Comparison of ENCODE assay signal across 25 cellular contexts in the genomic region with DNA sequence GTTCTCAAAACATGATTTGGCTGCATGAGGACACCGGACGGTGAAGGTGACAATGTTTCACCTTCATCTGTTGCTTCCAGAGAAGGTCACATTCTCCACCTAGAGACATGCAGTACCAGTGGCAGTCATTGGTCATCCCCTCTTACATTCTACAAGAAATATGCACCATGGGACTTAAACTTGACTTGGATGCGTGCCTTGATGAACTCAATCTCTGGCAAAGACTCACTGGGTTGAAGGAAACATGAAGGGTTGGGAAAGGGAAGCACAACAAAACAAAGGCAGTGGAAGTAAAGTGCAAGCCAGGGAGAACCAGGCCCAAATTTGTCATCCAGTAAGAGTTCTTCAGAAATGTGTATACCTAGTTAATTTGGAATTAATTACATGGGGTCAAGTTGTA. TPM values are rescaled to one million over a fixed set of nuclear protein-coding genes. Genes with fewer than 3 reads are reported as not detected.
DNase-seq lines count a peak whose midpoint lies in the region; ATAC-seq and TF ChIP-seq lines count a peak whose summit lies in the region.
"Had no signal": no experiment of that assay in that cellular context is flagged by ENCODE, and none has a peak within 500 bp of the region (broad histone marks: within the 10 kb centered on the region; RNA-seq: fewer than 3 reads in every experiment).

No MANE protein-coding gene starts in this region.

- no peak overlapping the region for H2BK15ac ChIP-seq in mesendoderm (replicated peaks; ENCODE audit: low read depth)

- no peaks in the 10 kb centered on the region for H3K27me3 ChIP-seq in CD4-positive, alpha-beta T cell (ENCODE audit: control insufficient read depth, insufficient read depth, low read length)
- H3K27me3 ChIP-seq in SJCRH30 (no peaks in the 10 kb centered on the region), mesendoderm (ENCODE audit: insufficient read depth, low read length, poor library complexity) (no peaks in the 10 kb centered on the region)
- H3K27me3 ChIP-seq: BLaER1 treated with 17β-estradiol and CSF1 and Interleukin-3, amounts not matched to agents 10 nM and 100 nM; body of pancreas; testis had no signal

- no peaks in the 10 kb centered on the region for H3K79me2 ChIP-seq in mesendoderm (ENCODE audit: control insufficient read depth, insufficient read depth, low read length)

- intact Hi-C loops in activated CD4-positive, alpha-beta T cell treated with anti-CD3 and anti-CD28 coated beads for 36 hours (cut with DNase I, micrococcal nuclease), result no loop called here
- intact Hi-C loops in CD4-positive, alpha-beta T cell (cut with DNase I, micrococcal nuclease), result no loop called here

- H2BK5ac ChIP-seq in mesendoderm (ENCODE audit: low read length), result no peak overlapping the region

- H3K27ac ChIP-seq in CD4-positive, alpha-beta T cell (ENCODE audit: low read depth, low read length), result peak overlapping the region; percentile 5
- H3K27ac ChIP-seq in SJCRH30 (no peak overlapping the region), mesendoderm (ENCODE audit: low read depth, low read length) (no peak overlapping the region)
- H3K27ac ChIP-seq: BLaER1 treated with 17β-estradiol and CSF1 and Interleukin-3, amounts not matched to agents 10 nM and 100 nM; body of pancreas; lower lobe of right lung; skin epidermis; testis had no signal

- H3K4me3 ChIP-seq in SJCRH30 (no peak overlapping the region), mesendoderm (ENCODE audit: low read length) (no peak overlapping the region)
- H3K4me3 ChIP-seq: BLaER1 treated with 17β-estradiol and CSF1 and Interleukin-3, amounts not matched to agents 10 nM and 100 nM; body of pancreas; GM23338; lower lobe of right lung; skin epidermis; testis had no signal

- no peak for ATAC-seq in activated CD4-positive, alpha-beta T cell treated with anti-CD3 and anti-CD28 coated beads for 36 hours
- no peak for ATAC-seq in CD4-positive, alpha-beta T cell (ENCODE audit: poor library complexity)
- ATAC-seq in naive thymus-derived CD8-positive, alpha-beta T cell, result no peak
- ATAC-seq: activated CD8-positive, alpha-beta memory T cell treated with anti-CD3 and anti-CD28 coated beads, Interleukin-2, amount 10 ng/mL, durations not matched to agents 7 days and 5 days; body of pancreas; GM23338 had no signal

- H3K4me3 Mint-ChIP-seq in activated CD4-positive, alpha-beta T cell treated with anti-CD3 and anti-CD28 coated beads for 36 hours, result no peak overlapping the region
- H3K4me3 Mint-ChIP-seq in CD4-positive, alpha-beta T cell, result no peak overlapping the region
- H3K4me3 Mint-ChIP-seq in activated naive CD8-positive, alpha-beta T cell treated with anti-CD3 and anti-CD28 coated beads for 36 hours, result no peak overlapping the region
- peak overlapping the region in 5 of 10 donors; percentile 25 to 58 (median 35) for H3K4me3 Mint-ChIP-seq in naive thymus-derived CD8-positive, alpha-beta T cell
- H3K4me3 Mint-ChIP-seq: activated CD8-positive, alpha-beta memory T cell treated with anti-CD3 and anti-CD28 coated beads, Interleukin-2, amount 10 ng/mL, durations not matched to agents 7 days and 5 days; GM23338 had no signal

- DNase-seq in activated CD4-positive, alpha-beta T cell treated with anti-CD3 and anti-CD28 coated beads for 36 hours, result no peak
- no peak for DNase-seq in activated CD4-positive, alpha-beta T cell treated with anti-CD3 and anti-CD28 coated beads for 1 hour
- DNase-seq in CD4-positive, alpha-beta T cell, result no peak
- no peak for DNase-seq in activated naive CD8-positive, alpha-beta T cell treated with anti-CD3 and anti-CD28 coated beads for 36 hours
- DNase-seq in naive thymus-derived CD8-positive, alpha-beta T cell, result no peak
- DNase-seq in SJCRH30, result no peak
- no peak for DNase-seq in stimulated activated CD4-positive, alpha-beta T cell treated with anti-CD3 and anti-CD28 coated beads, Interleukin-4, amount 100 ng/mL, for 1 hour
- no peak for DNase-seq in mesendoderm
- DNase-seq: activated CD8-positive, alpha-beta memory T cell treated with anti-CD3 and anti-CD28 coated beads, Interleukin-2, amount 10 ng/mL, durations not matched to agents 7 days and 5 days; body of pancreas; DMS79; erythroblast; lower lobe of right lung; NCI-H1436 treated with DMSO at 0.1 percent for 48 hours; NCI-H2171 treated with DMSO at 0.1 percent for 48 hours; NCI-H69; SHP77; stimulated activated CD4-positive, alpha-beta T cell treated with anti-CD3 and anti-CD28 coated beads, Interleukin-4, amount 100 ng/mL, for 24 hours; testis had no signal

- H3K9me3 Mint-ChIP-seq in activated CD4-positive, alpha-beta T cell treated with anti-CD3 and anti-CD28 coated beads for 36 hours (ENCODE audit: low read depth), result no peaks in the 10 kb centered on the region
- no peaks in the 10 kb centered on the region for H3K9me3 Mint-ChIP-seq in CD4-positive, alpha-beta T cell
- H3K9me3 Mint-ChIP-seq in activated naive CD8-positive, alpha-beta T cell treated with anti-CD3 and anti-CD28 coated beads for 36 hours, result peaks cover 4% of the 10 kb centered on the region
- H3K9me3 Mint-ChIP-seq in naive thymus-derived CD8-positive, alpha-beta T cell, result no peaks in the 10 kb centered on the region
- H3K9me3 Mint-ChIP-seq: GM23338 had no signal

- H3K4ac ChIP-seq in mesendoderm (ENCODE audit: low read depth, low read length), result no peak overlapping the region

- H4K5ac ChIP-seq in mesendoderm (ENCODE audit: low read length), result no peak overlapping the region

- H3K4me1 ChIP-seq in SJCRH30 (no peaks in the 10 kb centered on the region), mesendoderm (ENCODE audit: control insufficient read depth, low read depth, low read length) (no peaks in the 10 kb centered on the region)
- H3K4me1 ChIP-seq: BLaER1 treated with 17β-estradiol and CSF1 and Interleukin-3, amounts not matched to agents 10 nM and 100 nM had no signal

- no peaks in the 10 kb centered on the region for H3K9me3 ChIP-seq in CD4-positive, alpha-beta T cell (ENCODE audit: control insufficient read depth, low read length)
- H3K9me3 ChIP-seq in SJCRH30 (replicated peaks), result no peaks in the 10 kb centered on the region
- H3K9me3 ChIP-seq: body of pancreas, lower lobe of right lung, testis had no signal

- no CpG with 5 or more reads among the region's 3 CpGs for WGBS in mesendoderm (ENCODE audit: extremely low coverage, insufficient coverage, low lambda C conversion rate)

- no peaks in the 10 kb centered on the region for H3K79me1 ChIP-seq in mesendoderm (ENCODE audit: low read length)

- H3K4me1 Mint-ChIP-seq in activated CD4-positive, alpha-beta T cell treated with anti-CD3 and anti-CD28 coated beads for 36 hours, result peaks cover 68% of the 10 kb centered on the region
- peaks cover 81% of the 10 kb centered on the region for H3K4me1 Mint-ChIP-seq in CD4-positive, alpha-beta T cell (ENCODE audit: low read depth)
- peaks cover 56% of the 10 kb centered on the region for H3K4me1 Mint-ChIP-seq in activated naive CD8-positive, alpha-beta T cell treated with anti-CD3 and anti-CD28 coated beads for 36 hours
- H3K4me1 Mint-ChIP-seq in naive thymus-derived CD8-positive, alpha-beta T cell, result peaks cover 20 to 86% (median 81%) of the 10 kb centered on the region in 4 donors
- H3K4me1 Mint-ChIP-seq: GM23338 had no signal

- H2BK120ac ChIP-seq in mesendoderm (ENCODE audit: low read depth, low read length), result no peak overlapping the region

- H3K36me3 Mint-ChIP-seq in activated CD4-positive, alpha-beta T cell treated with anti-CD3 and anti-CD28 coated beads for 36 hours (ENCODE audit: low read depth), result peaks cover 57% of the 10 kb centered on the region
- peaks cover 96% of the 10 kb centered on the region for H3K36me3 Mint-ChIP-seq in CD4-positive, alpha-beta T cell (ENCODE audit: low read depth)
- peaks cover 83% of the 10 kb centered on the region for H3K36me3 Mint-ChIP-seq in activated naive CD8-positive, alpha-beta T cell treated with anti-CD3 and anti-CD28 coated beads for 36 hours
- H3K36me3 Mint-ChIP-seq in naive thymus-derived CD8-positive, alpha-beta T cell, result peaks cover 17 to 97% (median 60%) of the 10 kb centered on the region in 3 donors

- TF ChIP-seq CTCF in CD4-positive, alpha-beta T cell (IDR thresholded peaks at IDR 0.05), result no peak

- H2AK5ac ChIP-seq in mesendoderm (ENCODE audit: low read length), result no peak overlapping the region

- CTCF ChIA-PET in activated CD4-positive, alpha-beta T cell treated with anti-CD3 and anti-CD28 coated beads for 36 hours (lab: Charles Lee), result no interaction called here
- CTCF ChIA-PET in CD4-positive, alpha-beta T cell (lab: Charles Lee), result no interaction called here

- H3K36me3 ChIP-seq in SJCRH30 (no peaks in the 10 kb centered on the region), mesendoderm (ENCODE audit: control insufficient read depth, insufficient read depth, low read length) (no peaks in the 10 kb centered on the region)

- no peak overlapping the region for H3K18ac ChIP-seq in mesendoderm (ENCODE audit: low read length)

- H4K8ac ChIP-seq in mesendoderm (ENCODE audit: low read depth, low read length), result no peak overlapping the region

- H3K9ac ChIP-seq in mesendoderm (ENCODE audit: low read length), result no peak overlapping the region
- H3K9ac ChIP-seq: BLaER1 treated with 17β-estradiol and CSF1 and Interleukin-3, amounts not matched to agents 10 nM and 100 nM had no signal

- H3K56ac ChIP-seq in mesendoderm (ENCODE audit: low read length), result no peak overlapping the region

- no peaks in the 10 kb centered on the region for H3K27me3 Mint-ChIP-seq in activated CD4-positive, alpha-beta T cell treated with anti-CD3 and anti-CD28 coated beads for 36 hours
- H3K27me3 Mint-ChIP-seq in CD4-positive, alpha-beta T cell, result no peaks in the 10 kb centered on the region
- H3K27me3 Mint-ChIP-seq in activated naive CD8-positive, alpha-beta T cell treated with anti-CD3 and anti-CD28 coated beads for 36 hours, result no peaks in the 10 kb centered on the region
- no peaks in the 10 kb centered on the region for H3K27me3 Mint-ChIP-seq in naive thymus-derived CD8-positive, alpha-beta T cell
- H3K27me3 Mint-ChIP-seq: activated CD8-positive, alpha-beta memory T cell treated with anti-CD3 and anti-CD28 coated beads, Interleukin-2, amount 10 ng/mL, durations not matched to agents 7 days and 5 days had no signal

- H3K23ac ChIP-seq in mesendoderm (ENCODE audit: low read length), result no peak overlapping the region

- H3K4me2 ChIP-seq in mesendoderm (ENCODE audit: low read length), result no peak overlapping the region
- H3K4me2 ChIP-seq: BLaER1 treated with 17β-estradiol and CSF1 and Interleukin-3, amounts not matched to agents 10 nM and 100 nM; GM23338 had no signal

- H3K27ac Mint-ChIP-seq in activated CD4-positive, alpha-beta T cell treated with anti-CD3 and anti-CD28 coated beads for 36 hours, result peak overlapping the region; percentile 56
- H3K27ac Mint-ChIP-seq in CD4-positive, alpha-beta T cell, result peak overlapping the region; percentile 90
- H3K27ac Mint-ChIP-seq in activated naive CD8-positive, alpha-beta T cell treated with anti-CD3 and anti-CD28 coated beads for 36 hours, result peak overlapping the region; percentile 13
- peak overlapping the region; percentile 0 to 81 (median 66) for H3K27ac Mint-ChIP-seq in naive thymus-derived CD8-positive, alpha-beta T cell
- H3K27ac Mint-ChIP-seq: activated CD8-positive, alpha-beta memory T cell treated with anti-CD3 and anti-CD28 coated beads, Interleukin-2, amount 10 ng/mL, durations not matched to agents 7 days and 5 days; GM23338 had no signal

- POLR2A ChIA-PET in activated CD4-positive, alpha-beta T cell treated with anti-CD3 and anti-CD28 coated beads for 36 hours (lab: Charles Lee), result no interaction called here
- POLR2A ChIA-PET in CD4-positive, alpha-beta T cell (lab: Charles Lee), result no interaction called here
- POLR2A ChIA-PET in naive thymus-derived CD8-positive, alpha-beta T cell (lab: Charles Lee), result interaction anchor here (0.7 kb wide), 1 partner anchor 17 kb away, joined by 3 read pairs; no protein-coding TSS in a partner anchor

RNA-seq across cellular contexts. Expression of gene ARMH2, which starts 39.4 kb away (rescaled TPM):
- total RNA-seq in activated CD4-positive, alpha-beta T cell treated with anti-CD3 and anti-CD28 coated beads for 36 hours, result not detected
- not detected for total RNA-seq in CD4-positive, alpha-beta T cell
- total RNA-seq in activated naive CD8-positive, alpha-beta T cell treated with anti-CD3 and anti-CD28 coated beads for 36 hours, result not detected
- total RNA-seq in naive thymus-derived CD8-positive, alpha-beta T cell, result 1 to 10 TPM; 4.5 to 7.1 TPM
- under 1 TPM in 2 of 3 donors, not detected in 1; 0.26 to 0.27 TPM for polyA plus RNA-seq in naive thymus-derived CD8-positive, alpha-beta T cell
- not detected in 2 replicates for total RNA-seq in SJCRH30 (2014; rRNA removed; shearing (Covaris generic))
- polyA plus RNA-seq in mesendoderm (2013, experiment 1 of 2), result not detected
- not detected for polyA plus RNA-seq in mesendoderm (2013, experiment 2 of 2)
- total RNA-seq: A172, body of pancreas, dermis microvascular lymphatic vessel endothelial cell, GM23338, myocyte had no signal
- polyA plus RNA-seq: GM23338 had no signal

Comparison
In these comparisons a context has a peak if more than half of its experiments do, and no peak if none do; other contexts are left out.
1. H3K27ac Mint-ChIP-seq: peak in every context shown above with its lines; median percentile 90 in CD4-positive, alpha-beta T cell; 66 in naive thymus-derived CD8-positive, alpha-beta T cell; 56 in activated CD4-positive, alpha-beta T cell treated with anti-CD3 and anti-CD28 coated beads for 36 hours; 13 in activated naive CD8-positive, alpha-beta T cell treated with anti-CD3 and anti-CD28 coated beads for 36 hours.